Comparison of ENCODE assay signal across 1 cellular context in genomic region chr3:175386630-175387029, GRCh38.
TF ChIP-seq lines count a peak whose summit lies in the region.

No MANE protein-coding gene starts in this region.

TF ChIP-seq in SK-N-SH, 30 proteins besides CTCF, POLR2A, EP300 and RAD21 (continued from another document):
- no peak for TF ChIP-seq USF2 (IDR thresholded peaks at IDR 0.05; ENCODE audit: borderline replicate concordance, low read depth, low read length)
- TF ChIP-seq YY1 (IDR thresholded peaks at IDR 0.05; ENCODE audit: low read depth), result peak; percentile 55; the same call in 1 of the 2 replicates
- TF ChIP-seq IRF3 (IDR thresholded peaks at IDR 0.05; ENCODE audit: low read depth, low read length), result no peak
- peak; percentile 80 for TF ChIP-seq PBX3 (IDR thresholded peaks at IDR 0.05)
- TF ChIP-seq USF1 (IDR thresholded peaks at IDR 0.05; ENCODE audit: borderline replicate concordance, low read depth), result no peak
- no peak for TF ChIP-seq CHD2 (IDR thresholded peaks at IDR 0.05; ENCODE audit: low read length, partially characterized antibody)
- TF ChIP-seq RXRA (IDR thresholded peaks at IDR 0.05; ENCODE audit: borderline replicate concordance, low read depth), result no peak
TF ChIP-seq in SK-N-SH: peak in this region for 8.
